Comparison of ENCODE assay signal across 26 cellular contexts in the genomic region with DNA sequence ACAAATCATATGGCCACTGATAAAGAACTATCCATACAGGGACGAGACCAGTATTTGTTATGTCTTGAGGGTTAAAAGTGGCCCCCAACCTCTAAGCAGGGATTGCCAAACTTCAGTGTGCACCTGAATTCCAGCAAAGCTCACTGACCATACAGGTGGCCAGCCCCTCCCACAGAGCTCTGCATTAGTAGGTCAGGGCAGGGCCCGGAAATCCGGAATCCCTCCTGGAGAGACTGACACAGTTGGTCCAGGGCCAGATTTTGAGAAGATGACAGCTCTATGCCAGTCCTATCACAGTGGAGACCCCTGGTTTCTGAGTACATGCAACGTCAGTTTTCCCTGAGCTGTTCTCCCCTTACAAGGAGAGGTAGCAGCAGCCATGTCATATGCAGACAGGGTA. TPM values are rescaled to one million over a fixed set of nuclear protein-coding genes. Genes with fewer than 3 reads are reported as not detected.
DNase-seq lines count a peak whose midpoint lies in the region; ATAC-seq, FAIRE-seq and TF ChIP-seq lines count a peak whose summit lies in the region.
"Had no signal": no experiment of that assay in that cellular context is flagged by ENCODE, and none has a peak within 500 bp of the region (broad histone marks: within the 10 kb centered on the region; RNA-seq: fewer than 3 reads in every experiment).

No MANE protein-coding gene starts in this region.

- H2AFZ ChIP-seq in KMS-11 (ENCODE audit: low read depth) = no peak overlapping the region
- H2AFZ ChIP-seq: GM23248 had no signal

- H3K4me2 ChIP-seq in BLaER1 treated with 17β-estradiol and CSF1 and Interleukin-3, amounts not matched to agents 10 nM and 100 nM = peak overlapping the region; percentile 70 to 93 (median 88)
- peak overlapping the region; percentile 80 for H3K4me2 ChIP-seq in KMS-11

- no peak overlapping the region; a peak in 1 of 22 replicates for H3K27ac ChIP-seq in BLaER1 treated with 17β-estradiol and CSF1 and Interleukin-3, amounts not matched to agents 10 nM and 100 nM
- H3K27ac ChIP-seq in KMS-11 (peak overlapping the region; percentile 81; the same call in 1 of the 2 replicates), sigmoid colon (no peak overlapping the region), kidney (ENCODE audit: low read depth in 2 of 2, low read length in 2 of 2) (no peak overlapping the region)
- H3K27ac ChIP-seq: GM23248 had no signal

- WGBS in sigmoid colon, 2 donors = 67 to 84% methylated on average over 4 of the region's 4 CpGs

- peaks cover 0 to 17% (median 8%) of the 10 kb centered on the region in 11 experiments; a peak in 10 of 22 replicates for H3K27me3 ChIP-seq in BLaER1 treated with 17β-estradiol and CSF1 and Interleukin-3, amounts not matched to agents 10 nM and 100 nM
- H3K27me3 ChIP-seq in KMS-11 (ENCODE audit: insufficient read depth, low read depth) (no peaks in the 10 kb centered on the region), sigmoid colon (no peaks in the 10 kb centered on the region)

- peak overlapping the region in 1 of 10 experiments; percentile 14; a peak in 4 of 20 replicates for H3K4me3 ChIP-seq in BLaER1 treated with 17β-estradiol and CSF1 and Interleukin-3, amounts not matched to agents 10 nM and 100 nM
- H3K4me3 ChIP-seq in KMS-11 (IDR thresholded peaks at IDR 0.05; ENCODE audit: insufficient read depth, low read depth, low read length) (no peak overlapping the region), sigmoid colon (no peak overlapping the region), kidney (ENCODE audit: low read length in 2 of 2) (no peak overlapping the region)
- H3K4me3 ChIP-seq: GM23248 had no signal

- no peak for TF ChIP-seq CTCF in KMS-11 (conservative IDR thresholded peaks at IDR 0.05; ENCODE audit: low read depth, low read length)
- TF ChIP-seq CTCF in sigmoid colon (IDR thresholded peaks at IDR 0.05) = no peak
- TF ChIP-seq CTCF in kidney (IDR thresholded peaks at IDR 0.05; ENCODE audit: borderline replicate concordance, extremely low read depth, insufficient read depth) = no peak

- ATAC-seq in HG03354 (IDR thresholded peaks at IDR 0.05; ENCODE audit: poor library complexity, severe bottlenecking, unreplicated experiment) = no peak
- ATAC-seq: HCT116 had no signal

- H3K9ac ChIP-seq in BLaER1 treated with 17β-estradiol and CSF1 and Interleukin-3, amounts not matched to agents 10 nM and 100 nM = peak overlapping the region in 2 of 11 experiments; percentile 24 to 43; a peak in 3 of 22 replicates
- H3K9ac ChIP-seq in KMS-11 (no peak overlapping the region; the same call in 1 of the 2 replicates), kidney (ENCODE audit: low read length in 2 of 2) (no peak overlapping the region)
- H3K9ac ChIP-seq: GM23248 had no signal

- no peaks in the 10 kb centered on the region for H3K9me3 ChIP-seq in BLaER1 treated with 17β-estradiol and CSF1 and Interleukin-3, amounts not matched to agents 10 nM and 100 nM (replicated peaks in 1 of 11)
- H3K9me3 ChIP-seq in sigmoid colon (no peaks in the 10 kb centered on the region), kidney (ENCODE audit: control insufficient read depth in 1 of 2, low read length in 2 of 2) (no peaks in the 10 kb centered on the region)

- no peaks in the 10 kb centered on the region for H3K79me2 ChIP-seq in KMS-11 (ENCODE audit: insufficient read depth, low read depth)

- no peak for FAIRE-seq in kidney (lab: Jason Lieb, UNC)
- FAIRE-seq: G401.6 had no signal

- TF ChIP-seq EP300 in sigmoid colon (IDR thresholded peaks at IDR 0.05) = no peak

- no peak for TF ChIP-seq POLR2A in sigmoid colon (IDR thresholded peaks at IDR 0.05)

- H3K4me1 ChIP-seq in BLaER1 treated with 17β-estradiol and CSF1 and Interleukin-3, amounts not matched to agents 10 nM and 100 nM = peaks cover 46 to 82% (median 68%) of the 10 kb centered on the region in 10 experiments
- peaks cover 47% of the 10 kb centered on the region for H3K4me1 ChIP-seq in KMS-11 (ENCODE audit: low read depth, poor library complexity, severe bottlenecking)
- H3K4me1 ChIP-seq in sigmoid colon = peaks cover 0 to 35% (median 29%) of the 10 kb centered on the region in 4 donors
- peaks cover 0 to 8% of the 10 kb centered on the region in 2 donors for H3K4me1 ChIP-seq in kidney (ENCODE audit: control insufficient read depth in 1 of 2, insufficient read depth in 1 of 2, low read depth in 1 of 2, low read length in 2 of 2)

- intact Hi-C loops in sigmoid colon (cut with DNase I) (no loop called here), kidney (cut with DNase I) (no loop called here)

- DNase-seq in mesenteric fat pad (ENCODE audit: low spot score) (peak; percentile 55), sigmoid colon (peak; percentile 25), kidney (no peak), cerebellar cortex (ENCODE audit: low spot score) (no peak)
- DNase-seq in stimulated activated naive CD4-positive, alpha-beta T cell treated with Interleukin-2 at 50 U/mL for 16 hours (lab: John Stamatoyannopoulos, UW) = no peak
- DNase-seq: CD4-positive, alpha-beta T cell; COR-L47; DMS53; GM23248; NCI-H1092; NCI-H1417 treated with DMSO at 0.1 percent for 48 hours; NCI-H1694 treated with DMSO at 0.1 percent for 48 hours; NCI-H2081 treated with DMSO at 0.1 percent for 48 hours; NCI-H2171; NCI-H226; NCI-H510A; NCI-H69; SHP77 had no signal

- H3K36me3 ChIP-seq in BLaER1 treated with 17β-estradiol and CSF1 and Interleukin-3, amounts not matched to agents 10 nM and 100 nM = peaks cover 0 to 51% (median 0%) of the 10 kb centered on the region in 11 experiments; a peak in 7 of 22 replicates
- no peaks in the 10 kb centered on the region for H3K36me3 ChIP-seq in KMS-11 (ENCODE audit: insufficient read depth)
- peaks cover 0 to 20% (median 7%) of the 10 kb centered on the region in 4 donors for H3K36me3 ChIP-seq in sigmoid colon
- peaks cover 7 to 8% of the 10 kb centered on the region in 2 donors for H3K36me3 ChIP-seq in kidney (ENCODE audit: control insufficient read depth in 1 of 2, insufficient read depth in 2 of 2, low read length in 2 of 2)

- H4K20me1 ChIP-seq in BLaER1 treated with 17β-estradiol and CSF1 and Interleukin-3, amounts not matched to agents 10 nM and 100 nM = peaks cover 60 to 99% (median 80%) of the 10 kb centered on the region in 11 experiments
- no peaks in the 10 kb centered on the region for H4K20me1 ChIP-seq in KMS-11 (ENCODE audit: insufficient read depth)

RNA-seq across cellular contexts. Expression of a gene that starts 20.8 kb away (rescaled TPM):
- total RNA-seq in mesenteric fat pad = 21.5 TPM
- 10 to 100 TPM in 3 of 4 donors, 1 to 10 TPM in 1; 8.6 to 25.4 (median 18.5) TPM for total RNA-seq in sigmoid colon
- polyA plus RNA-seq in sigmoid colon = 10 to 100 TPM; 16.9 to 19.3 (median 18.6) TPM
- 31.8 TPM for total RNA-seq in kidney
- polyA plus RNA-seq in kidney (ENCODE audit: insufficient read depth, low read depth, low replicate concordance) = 13.9 TPM

RNA-seq across cellular contexts. Expression of a gene that starts 38.1 kb away (rescaled TPM):
- total RNA-seq in mesenteric fat pad = 0.26 TPM
- total RNA-seq in sigmoid colon = under 1 TPM in 2 of 4 donors, not detected in 2; 0.54 to 0.55 TPM
- 10 to 100 TPM in 1 of 3 donors, under 1 TPM in 2; 0.23 to 12.3 (median 0.60) TPM for polyA plus RNA-seq in sigmoid colon
- 2.9 TPM for total RNA-seq in kidney
- polyA plus RNA-seq in kidney (ENCODE audit: insufficient read depth, low read depth, low replicate concordance) = 0.26 TPM
- total RNA-seq: A172, Daoy, GM23248 had no signal
- polyA plus RNA-seq: BJ, GM23248 had no signal

Comparison
In these comparisons a context has a peak if more than half of its experiments do, and no peak if none do; other contexts are left out.
1. DNase-seq: peak in mesenteric fat pad (single experiment) and sigmoid colon (single experiment); none in kidney (single experiment), cerebellar cortex (single experiment) and stimulated activated naive CD4-positive, alpha-beta T cell treated with Interleukin-2 at 50 U/mL for 16 hours (single experiment).